ENCODE assay signal across 13 cellular contexts in the genomic region with DNA sequence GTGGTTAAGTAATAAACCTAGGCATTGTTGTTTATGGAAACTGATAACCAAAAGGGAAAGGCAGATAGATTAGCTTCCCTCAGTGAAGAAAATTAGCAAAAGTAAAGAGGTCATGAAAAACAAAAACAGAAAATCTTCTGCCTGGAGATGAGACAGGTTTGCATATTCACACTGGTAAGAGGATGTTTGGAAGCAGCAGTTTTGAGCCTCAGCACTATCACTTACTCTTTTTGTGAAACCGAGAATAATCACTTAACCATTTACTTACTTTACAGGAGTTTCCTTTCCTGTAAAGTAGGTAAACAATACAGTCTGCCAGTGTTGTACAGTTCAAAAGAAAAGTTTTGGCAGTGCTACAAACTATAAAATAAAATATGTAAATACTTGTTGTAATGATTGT. TPM values are rescaled to one million over a fixed set of nuclear protein-coding genes. Genes with fewer than 3 reads are reported as not detected.
DNase-seq lines count a peak whose midpoint lies in the region; ATAC-seq and TF ChIP-seq lines count a peak whose summit lies in the region.
"Had no signal": no experiment of that assay in that cellular context is flagged by ENCODE, and none has a peak within 500 bp of the region (broad histone marks: within the 10 kb centered on the region; RNA-seq: fewer than 3 reads in every experiment).

No MANE protein-coding gene starts in this region.

- intact Hi-C loops in Right ventricle myocardium superior (cut with DNase I): no loop called here

- H3K4me3 Mint-ChIP-seq in T-helper 17 cell: peak overlapping the region; percentile 28
- H3K4me3 Mint-ChIP-seq: IgD-negative memory B cell had no signal

- no peaks in the 10 kb centered on the region for H3K9me3 ChIP-seq in T-helper 17 cell (ENCODE audit: control insufficient read depth, low read length, poor library complexity, severe bottlenecking)
- H3K9me3 ChIP-seq: colonic mucosa had no signal

- DNase-seq in T-helper 17 cell (no peak), NCI-H187 treated with DMSO at 0.1 percent for 48 hours (lab: John Stamatoyannopoulos, UW) (no peak), GM13977 (ENCODE audit: low spot score) (no peak), Right ventricle myocardium superior (no peak)
- DNase-seq: activated CD4-positive, alpha-beta T cell treated with anti-CD3 and anti-CD28 coated beads for 48 hours; colonic mucosa; SIG-M5; stimulated activated naive CD4-positive, alpha-beta T cell treated with Interleukin-2 at 50 U/mL for 16 hours had no signal

- in situ Hi-C loops in GM13977 (cut with MboI; ENCODE audit: low pct_unique_long_range_greater_than_20kb, low sequenced_read_pairs, unreplicated experiment): no loop called here

- TF ChIP-seq CTCF in GM13977 (IDR thresholded peaks at IDR 0.05; ENCODE audit: extremely low read depth, insufficient read depth, missing control alignments): no peak

- no peaks in the 10 kb centered on the region for H3K27me3 Mint-ChIP-seq in T-helper 17 cell
- H3K27me3 Mint-ChIP-seq: IgD-negative memory B cell had no signal

- peaks cover 5% of the 10 kb centered on the region for H3K36me3 Mint-ChIP-seq in T-helper 17 cell (ENCODE audit: low read depth)
- H3K36me3 Mint-ChIP-seq: IgD-negative memory B cell had no signal

- peaks cover 5% of the 10 kb centered on the region for H3K4me1 Mint-ChIP-seq in T-helper 17 cell

- H3K27ac Mint-ChIP-seq in T-helper 17 cell: no peak overlapping the region
- H3K27ac Mint-ChIP-seq: activated naive CD4-positive, alpha-beta T cell treated with anti-CD3 and anti-CD28 coated beads, Interleukin-2, amount 50 U/mL, for 72 hours had no signal

- ATAC-seq in GM19023 (IDR thresholded peaks at IDR 0.05; ENCODE audit: unreplicated experiment) (peak; percentile 91), GM21529 (IDR thresholded peaks at IDR 0.05; ENCODE audit: unreplicated experiment) (peak; percentile 99), HG03066 (IDR thresholded peaks at IDR 0.05; ENCODE audit: low read depth, unreplicated experiment) (peak; percentile 98), T-helper 17 cell (no peak), Right ventricle myocardium superior (ENCODE audit: poor library complexity) (no peak)

RNA-seq across cellular contexts. Expression of a gene that starts 35.5 kb away (rescaled TPM):
- total RNA-seq in T-helper 17 cell (100 to 1,000 TPM; 184 to 186 TPM), Right ventricle myocardium superior (15.9 TPM)

Comparison
In these comparisons a context has a peak if more than half of its experiments do, and no peak if none do; other contexts are left out.
1. ATAC-seq: peak in GM19023 (single experiment), GM21529 (single experiment) and HG03066 (single experiment); none in T-helper 17 cell (single experiment) and Right ventricle myocardium superior (single experiment).
2. RNA of a gene that starts 35.5 kb away (total RNA-seq): 184 to 186 TPM in T-helper 17 cell; 15.9 TPM in Right ventricle myocardium superior (single experiment); every median in the first group is over 10 times any median in the second.